ENCODE assay signal across 8 cellular contexts in the genomic region with DNA sequence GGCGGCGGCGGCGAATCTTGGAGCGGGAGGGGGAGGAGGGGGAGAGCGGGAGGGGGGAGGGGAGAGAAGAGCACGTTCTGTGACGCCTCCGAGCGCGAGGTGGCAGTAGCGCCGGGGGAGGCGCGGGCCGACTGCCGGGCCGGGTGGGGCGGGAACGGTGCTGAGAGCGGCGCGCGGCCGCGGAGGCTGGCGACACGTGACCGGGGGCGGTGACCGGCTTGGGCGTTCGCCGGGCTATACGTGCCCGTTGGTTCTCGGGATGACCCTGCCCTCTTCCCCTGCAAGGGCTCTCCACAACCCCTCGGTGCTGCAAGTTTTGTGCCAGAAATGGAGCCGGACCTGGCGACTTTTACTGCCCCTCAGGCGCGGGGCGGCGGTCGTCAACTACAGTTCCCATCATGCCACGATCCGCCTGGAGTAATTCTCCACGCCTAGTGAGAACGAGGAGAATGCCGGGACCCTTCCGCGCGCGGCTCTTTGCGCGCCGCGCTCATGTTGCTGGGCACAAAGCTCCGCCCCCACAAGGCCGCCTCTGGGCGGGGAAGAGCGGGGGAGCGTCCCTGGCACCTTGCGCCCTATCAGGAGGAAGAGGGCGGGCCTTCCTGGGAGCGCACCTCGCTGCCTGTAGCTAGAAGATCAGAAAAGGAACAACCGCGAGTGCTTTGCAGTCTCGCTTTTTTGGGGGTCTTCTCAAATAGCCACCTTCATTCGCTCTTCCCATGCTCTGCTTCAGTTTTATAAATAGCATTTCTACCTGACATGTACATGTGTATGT. TPM values are rescaled to one million over a fixed set of nuclear protein-coding genes. Genes with fewer than 3 reads are reported as not detected.
DNase-seq lines count a peak whose midpoint lies in the region; ATAC-seq, FAIRE-seq and TF ChIP-seq lines count a peak whose summit lies in the region.

Gene KPNA3, minus strand, starts transcription at position 133 of the 775 bp plus-strand sequence. CDS start 176 bp downstream, outside the sequence.

- H3K4me2 ChIP-seq in OCI-LY1 (ENCODE audit: low read length), result peak within 1 kb of the TSS; percentile 89

- H3K9me3 Mint-ChIP-seq in mesothelial cell of epicardium, result no peaks in the 10 kb centered on the region

- H3F3A ChIP-seq in OCI-LY1 (ENCODE audit: insufficient read depth, low read length), result no peaks in the 10 kb centered on the region

- peak within 1 kb of the TSS; percentile 92 for H3K27ac ChIP-seq in OCI-LY1 (ENCODE audit: low read depth, low read length, poor library complexity, severe bottlenecking)

- H3K36me3 Mint-ChIP-seq in mesothelial cell of epicardium, result no peaks in the 10 kb centered on the region

- peaks cover 26% of the 10 kb centered on the region for H3K4me1 ChIP-seq in OCI-LY1 (ENCODE audit: insufficient read depth, low read length, severe bottlenecking)

- peak; percentile 91 for FAIRE-seq in endometrium (lab: Jason Lieb, UNC)

- peak within 1 kb of the TSS; percentile 96 for H3K4me3 Mint-ChIP-seq in mesothelial cell of epicardium

- H3K9me3 ChIP-seq in OCI-LY1 (ENCODE audit: low read length), result no peaks in the 10 kb centered on the region

- H3K9ac ChIP-seq in OCI-LY1 (ENCODE audit: low read length), result peak within 1 kb of the TSS; percentile 74

- H3K27ac Mint-ChIP-seq in mesothelial cell of epicardium, result peak within 1 kb of the TSS; percentile 97

- H3K27me3 Mint-ChIP-seq in mesothelial cell of epicardium (ENCODE audit: low read depth), result peaks cover 9% of the 10 kb centered on the region

- peaks cover 11% of the 10 kb centered on the region; the same call in 1 of the 2 replicates for H3K36me3 ChIP-seq in OCI-LY1 (ENCODE audit: insufficient read depth, low read length)

- H3K4me1 Mint-ChIP-seq in mesothelial cell of epicardium, result peaks cover 29% of the 10 kb centered on the region

- H2AFZ ChIP-seq in OCI-LY1 (ENCODE audit: low read length), result peak within 1 kb of the TSS; percentile 29

- peak; percentile 84 for ATAC-seq in GM21515 (IDR thresholded peaks at IDR 0.05; ENCODE audit: unreplicated experiment)

- H3K4me3 ChIP-seq in OCI-LY1 (ENCODE audit: low read depth, low read length, poor library complexity, severe bottlenecking), result peak within 1 kb of the TSS; percentile 72

- DNase-seq in DMS 273 treated with DMSO at 0.1 percent for 48 hours (lab: John Stamatoyannopoulos, UW) (peak; percentile 83), HuH-7 (ENCODE audit: low spot score) (peak; percentile 73), mesothelial cell of epicardium (ENCODE audit: low spot score in 2 of 2, unreplicated experiment in 2 of 2) (peak; percentile 91 to 93)
- DNase-seq in activated CD8-positive, alpha-beta memory T cell treated with anti-CD3 and anti-CD28 coated beads, Interleukin-2, amount 50 U/mL, for 4 hours, result peak; percentile 97
- DNase-seq in stimulated activated CD8-positive, alpha-beta memory T cell treated with anti-CD3 and anti-CD28 coated beads, Interleukin-15, amount 100 ng/mL, for 48 hours (ENCODE audit: low read depth in 2 of 2), result peak; percentile 93 to 94

- H3K27me3 ChIP-seq in OCI-LY1 (ENCODE audit: insufficient read depth, low read length), result no peaks in the 10 kb centered on the region

- TF ChIP-seq CTCF in OCI-LY1 (IDR thresholded peaks at IDR 0.05; ENCODE audit: low read length), result no peak
- no peak for TF ChIP-seq CTCF in mesothelial cell of epicardium (IDR thresholded peaks at IDR 0.05; ENCODE audit: unreplicated experiment)

- no peaks in the 10 kb centered on the region for H4K20me1 ChIP-seq in OCI-LY1 (ENCODE audit: insufficient read depth, low read length)

- H3K9me2 ChIP-seq in OCI-LY1 (ENCODE audit: low read depth, low read length), result no peaks in the 10 kb centered on the region

- peaks cover 42% of the 10 kb centered on the region for H3K79me2 ChIP-seq in OCI-LY1 (ENCODE audit: insufficient read depth, low read length)

RNA-seq across cellular contexts. Expression of gene KPNA3, which starts in this region (rescaled TPM):
- total RNA-seq in mesothelial cell of epicardium, result 36.4 to 36.8 TPM (median 36.4 TPM) in 3 replicates

Comparison
In these comparisons a context has a peak if more than half of its experiments do, and no peak if none do; other contexts are left out.
1. Peak in every context shown above with its lines: DNase-seq, ATAC-seq, H3K4me3 ChIP-seq and H3K27ac ChIP-seq.